Comparison of ENCODE assay signal across 8 cellular contexts in the genomic region with DNA sequence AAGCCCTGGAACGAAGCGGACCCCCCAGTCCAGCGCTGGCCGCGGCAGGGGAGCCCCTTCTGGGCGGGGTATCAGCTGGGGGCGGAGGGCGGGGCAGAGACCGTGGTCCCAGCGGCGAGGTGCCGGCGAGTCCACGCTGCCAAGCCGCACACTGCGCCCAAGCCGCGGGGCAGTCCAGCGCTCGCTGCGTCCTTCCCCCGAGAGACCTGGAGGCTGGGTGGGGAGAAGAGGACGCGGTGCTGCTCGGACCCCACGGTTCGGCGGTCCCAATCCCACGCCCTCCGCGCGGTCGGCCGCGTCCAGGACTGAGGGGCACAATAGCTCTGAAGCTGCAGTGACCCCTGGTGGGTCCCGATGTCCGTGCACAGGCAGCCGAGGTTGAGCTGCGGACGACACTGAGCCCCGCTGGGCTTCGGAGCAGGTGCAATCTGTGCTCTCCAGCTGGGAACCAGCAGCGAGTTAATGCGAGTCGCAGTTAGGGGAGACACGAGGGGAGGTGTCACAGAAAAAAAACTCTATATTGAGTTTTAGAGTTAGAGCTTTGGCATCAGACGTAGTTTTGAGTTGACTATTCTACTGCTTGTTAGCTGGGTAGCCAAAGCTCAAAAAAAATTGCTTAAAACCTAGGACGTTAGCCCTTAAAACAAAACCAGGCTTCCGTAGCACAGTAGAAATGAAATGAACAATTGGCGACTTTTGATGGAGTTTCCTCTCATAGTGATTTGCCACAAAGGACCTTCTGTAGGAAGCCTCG. TPM values are rescaled to one million over a fixed set of nuclear protein-coding genes. Genes with fewer than 3 reads are reported as not detected.
A peak's percentile ranks its signal among the peaks of the same experiment; 100 is the strongest.
DNase-seq lines count a peak whose midpoint lies in the region; ATAC-seq and TF ChIP-seq lines count a peak whose summit lies in the region.

No MANE protein-coding gene starts in this region.

- TF ChIP-seq CTCF in neural progenitor cell (IDR thresholded peaks at IDR 0.05) = peak; percentile 85

- no peak overlapping the region for H3K27ac Mint-ChIP-seq in activated naive CD4-positive, alpha-beta T cell treated with anti-CD3 and anti-CD28 coated beads, Interleukin-2, amount 10 ng/mL, durations not matched to agents 7 days and 5 days
- no peak overlapping the region for H3K27ac Mint-ChIP-seq in neural progenitor cell

- H3K79me2 ChIP-seq in neural progenitor cell (ENCODE audit: low read depth) = no peaks in the 10 kb centered on the region

- H2AFZ ChIP-seq in neural progenitor cell (replicated peaks) = peak overlapping the region; percentile 95

- peak overlapping the region; percentile 87 for H3K4me2 ChIP-seq in neural progenitor cell

- CTCF ChIA-PET in activated naive CD4-positive, alpha-beta T cell treated with anti-CD3 and anti-CD28 coated beads, Interleukin-2, amount 10 ng/mL, durations not matched to agents 7 days and 5 days (lab: Charles Lee) = interaction anchor here (0.8 to 1.1 kb wide), 8 partner anchors 10 to 246 kb away, joined by 3 to 8 read pairs (median 3); no protein-coding TSS in a partner anchor

- ATAC-seq in HG03196 (IDR thresholded peaks at IDR 0.05; ENCODE audit: unreplicated experiment) = peak; percentile 82

- H3K4me1 ChIP-seq in neural progenitor cell = peaks cover 10% of the 10 kb centered on the region

- H3K27ac ChIP-seq in neural progenitor cell = no peak overlapping the region

- peak; percentile 71 for DNase-seq in Caki2 (ENCODE audit: low read depth)
- DNase-seq in GM19238 (ENCODE audit: insufficient read length, low spot score) = peak; percentile 61
- DNase-seq in NCI-H510A treated with DMSO at 0.1 percent for 48 hours (lab: John Stamatoyannopoulos, UW) = peak; percentile 59
- peak; percentile 48 for DNase-seq in activated naive CD4-positive, alpha-beta T cell treated with anti-CD3 and anti-CD28 coated beads, Interleukin-2, amount 10 ng/mL, durations not matched to agents 7 days and 5 days
- DNase-seq in glomerular visceral epithelial cell (ENCODE audit: extremely low spot score) = peak; percentile 87
- peak; percentile 93 for DNase-seq in neural progenitor cell (ENCODE audit: low spot score)
- DNase-seq in central memory CD4-positive, alpha-beta T cell = no peak

- no peaks in the 10 kb centered on the region for H3K36me3 Mint-ChIP-seq in activated naive CD4-positive, alpha-beta T cell treated with anti-CD3 and anti-CD28 coated beads, Interleukin-2, amount 10 ng/mL, durations not matched to agents 7 days and 5 days
- H3K36me3 Mint-ChIP-seq in neural progenitor cell = peaks cover 1% of the 10 kb centered on the region

- H4K20me1 ChIP-seq in neural progenitor cell (ENCODE audit: low read depth) = peaks cover 10% of the 10 kb centered on the region

- peaks cover 13% of the 10 kb centered on the region for H3K4me1 Mint-ChIP-seq in activated naive CD4-positive, alpha-beta T cell treated with anti-CD3 and anti-CD28 coated beads, Interleukin-2, amount 10 ng/mL, durations not matched to agents 7 days and 5 days
- peaks cover 23% of the 10 kb centered on the region for H3K4me1 Mint-ChIP-seq in neural progenitor cell

- H3K4me3 Mint-ChIP-seq in activated naive CD4-positive, alpha-beta T cell treated with anti-CD3 and anti-CD28 coated beads, Interleukin-2, amount 10 ng/mL, durations not matched to agents 7 days and 5 days = no peak overlapping the region
- peak overlapping the region; percentile 90 for H3K4me3 Mint-ChIP-seq in neural progenitor cell

- peaks cover 18% of the 10 kb centered on the region for H3F3A ChIP-seq in neural progenitor cell (ENCODE audit: low read depth)

- peak overlapping the region; percentile 88 for H3K4me3 ChIP-seq in neural progenitor cell

- no peak overlapping the region for H3K9ac ChIP-seq in neural progenitor cell

- H3K9me3 Mint-ChIP-seq in activated naive CD4-positive, alpha-beta T cell treated with anti-CD3 and anti-CD28 coated beads, Interleukin-2, amount 10 ng/mL, durations not matched to agents 7 days and 5 days = no peaks in the 10 kb centered on the region
- no peaks in the 10 kb centered on the region for H3K9me3 Mint-ChIP-seq in neural progenitor cell

- peaks cover 57% of the 10 kb centered on the region for H3K27me3 Mint-ChIP-seq in activated naive CD4-positive, alpha-beta T cell treated with anti-CD3 and anti-CD28 coated beads, Interleukin-2, amount 10 ng/mL, durations not matched to agents 7 days and 5 days
- H3K27me3 Mint-ChIP-seq in neural progenitor cell (ENCODE audit: insufficient read depth, low read depth) = peaks cover 11% of the 10 kb centered on the region

- H3K9me3 ChIP-seq in neural progenitor cell (ENCODE audit: low read depth) = no peaks in the 10 kb centered on the region

- no peaks in the 10 kb centered on the region for H3K36me3 ChIP-seq in neural progenitor cell

- in situ Hi-C loops in Caki2 (cut with HindIII; ENCODE audit: low pct_unique_long_range_greater_than_20kb, low sequenced_read_pairs) = no loop called here

- peaks cover 72% of the 10 kb centered on the region for H3K27me3 ChIP-seq in neural progenitor cell

RNA-seq across cellular contexts. Expression of a gene that starts 1.2 kb away (rescaled TPM):
- 12.6 and 20.7 TPM in 2 replicates for total RNA-seq in Caki2 (2014; rRNA removed; shearing (Covaris generic); ENCODE audit: low replicate concordance)
- 2.7 and 3.6 TPM in 2 replicates for total RNA-seq in neural progenitor cell (ENCODE audit: low replicate concordance)
